8 cellular contexts compared by ENCODE assay signal in genomic region chr4:77157859-77158486, GRCh38. TPM values are rescaled to one million over a fixed set of nuclear protein-coding genes. Genes with fewer than 3 reads are reported as not detected.
A peak's percentile ranks its signal among the peaks of the same experiment; 100 is the strongest.
DNase-seq lines count a peak whose midpoint lies in the region; ATAC-seq, FAIRE-seq and TF ChIP-seq lines count a peak whose summit lies in the region.

No MANE protein-coding gene starts in this region.

- peak overlapping the region; percentile 77 for H3K27ac Mint-ChIP-seq in T-helper 2 cell treated with Interferon-gamma antibody and Interleukin-4, amounts not matched to agents 5 μg/mL and 100 μg/mL, for 36 hours

- no peaks in the 10 kb centered on the region for H3K9me3 ChIP-seq in aorta (ENCODE audit: control insufficient read depth, low read length)

- H3K36me3 Mint-ChIP-seq in T-helper 2 cell treated with Interferon-gamma antibody and Interleukin-4, amounts not matched to agents 5 μg/mL and 100 μg/mL, for 36 hours (ENCODE audit: low read depth): peaks cover 30% of the 10 kb centered on the region

- intact Hi-C loops in aorta (cut with DNase I): loop anchor here (2.0 to 5.0 kb wide), 3 partner anchors 53 to 81 kb away; partner anchors contain the start of gene CCNI (in 1 of the 2)

- ATAC-seq in HG02884 (IDR thresholded peaks at IDR 0.05; ENCODE audit: unreplicated experiment) (peak; percentile 41), aorta (ENCODE audit: low FRiP score) (peak; percentile 92)

- H3K4me1 Mint-ChIP-seq in T-helper 2 cell treated with Interferon-gamma antibody and Interleukin-4, amounts not matched to agents 5 μg/mL and 100 μg/mL, for 36 hours (ENCODE audit: low read depth): peaks cover 58% of the 10 kb centered on the region

- no peaks in the 10 kb centered on the region for H3K27me3 Mint-ChIP-seq in T-helper 2 cell treated with Interferon-gamma antibody and Interleukin-4, amounts not matched to agents 5 μg/mL and 100 μg/mL, for 36 hours (ENCODE audit: low read depth)

- FAIRE-seq in GM12892 (lab: Jason Lieb, UNC): peak; percentile 80

- H3K36me3 ChIP-seq in aorta (ENCODE audit: control insufficient read depth in 1 of 2, insufficient read depth in 2 of 2, low read length in 1 of 2): peaks cover 0 to 4% of the 10 kb centered on the region in 2 donors

- DNase-seq in GM12892 (ENCODE audit: insufficient read length): peak; percentile 69
- peak; percentile 45 for DNase-seq in NCI-H1694 treated with DMSO at 0.1 percent for 48 hours (lab: John Stamatoyannopoulos, UW)
- DNase-seq in T-helper 2 cell treated with Interferon-gamma antibody and Interleukin-4, amounts not matched to agents 5 μg/mL and 100 μg/mL, for 36 hours (ENCODE audit: low spot score): peak; percentile 74
- DNase-seq in astrocyte of the hippocampus (ENCODE audit: low read depth, low spot score): peak; percentile 95
- peak; percentile 77 to 84 for DNase-seq in hippocampal formation (lab: John Stamatoyannopoulos, UW)
- DNase-seq in retina: peak; percentile 94
- DNase-seq in aorta: peak; percentile 95

- WGBS in aorta, 2 donors: 0 to 1% methylated on average over 38 to 53 of the region's 53 CpGs

- H3K4me3 Mint-ChIP-seq in T-helper 2 cell treated with Interferon-gamma antibody and Interleukin-4, amounts not matched to agents 5 μg/mL and 100 μg/mL, for 36 hours: peak overlapping the region; percentile 90

- no peaks in the 10 kb centered on the region for H3K4me1 ChIP-seq in aorta (ENCODE audit: control insufficient read depth in 1 of 2, insufficient read depth in 2 of 2, low read length in 2 of 2)

- no peaks in the 10 kb centered on the region for H3K9me3 Mint-ChIP-seq in T-helper 2 cell treated with Interferon-gamma antibody and Interleukin-4, amounts not matched to agents 5 μg/mL and 100 μg/mL, for 36 hours

- H3K4me3 ChIP-seq in aorta (ENCODE audit: low read length in 2 of 2): peak overlapping the region; percentile 82 to 95

- peak overlapping the region; percentile 17 to 84 for H3K27ac ChIP-seq in aorta (ENCODE audit: low read depth in 1 of 2, low read length in 2 of 2)

- TF ChIP-seq POLR2A in GM12892 (IDR thresholded peaks at IDR 0.05; ENCODE audit: low read depth, low read length): no peak

- H3K27me3 ChIP-seq in aorta (ENCODE audit: control insufficient read depth in 1 of 2, insufficient read depth in 2 of 2, low read length in 1 of 2): no peaks in the 10 kb centered on the region

RNA-seq across cellular contexts. Expression of gene CCNG2, which starts 1.0 kb away (rescaled TPM):
- 35.0 TPM for polyA plus RNA-seq in GM12892 (2012; ENCODE audit: missing spikeins)
- 10 to 100 TPM; 54.2 to 57.5 TPM for total RNA-seq in aorta
- polyA plus RNA-seq in aorta: 10 to 100 TPM; 28.8 to 30.9 TPM

Comparison
In these comparisons a context has a peak if more than half of its experiments do, and no peak if none do; other contexts are left out.
1. Peak in every context shown above with its lines: DNase-seq, ATAC-seq, H3K4me3 ChIP-seq and H3K27ac ChIP-seq.
2. DNase-seq: peak in every context shown above with its lines; median percentile 95 in astrocyte of the hippocampus; 95 in aorta; 94 in retina; 80 in hippocampal formation; 74 in T-helper 2 cell treated with Interferon-gamma antibody and Interleukin-4, amounts not matched to agents 5 μg/mL and 100 μg/mL, for 36 hours; 69 in GM12892; 45 in NCI-H1694 treated with DMSO at 0.1 percent for 48 hours.